In the genomic region with DNA sequence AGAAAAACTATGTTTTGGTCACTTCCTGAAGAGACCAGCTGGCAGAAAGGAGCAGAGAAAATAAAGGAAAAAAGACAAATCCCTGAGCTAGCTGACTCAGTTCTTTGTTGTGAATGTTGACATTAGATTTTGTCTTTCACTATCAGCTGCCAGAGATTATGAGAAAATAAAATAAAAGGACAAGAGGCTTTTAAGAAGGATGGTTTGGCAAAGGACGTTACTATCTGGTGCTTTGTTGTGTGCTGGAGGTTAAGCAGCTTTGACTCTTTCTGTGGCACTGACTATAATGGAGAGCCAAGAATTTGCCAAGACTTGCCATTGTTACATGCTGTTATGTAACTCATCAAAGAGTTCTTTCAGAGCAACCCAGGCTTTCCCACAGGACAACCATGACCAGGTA, we compare ENCODE assay signal across 1 cellular context.
TF ChIP-seq lines count a peak whose summit lies in the region.

No MANE protein-coding gene starts in this region.

TF ChIP-seq in endothelial cell of umbilical vein, 7 proteins besides CTCF, POLR2A, EP300 and RAD21:
- TF ChIP-seq MYC (IDR thresholded peaks at IDR 0.05; ENCODE audit: low read depth, low read length) = no peak
- TF ChIP-seq GATA2 (IDR thresholded peaks at IDR 0.05; ENCODE audit: insufficient read depth, insufficient read length, low read depth, low read length) = no peak
- no peak for TF ChIP-seq JUN (IDR thresholded peaks at IDR 0.05; ENCODE audit: borderline replicate concordance, insufficient read depth, insufficient read length, low read depth)
- no peak for TF ChIP-seq EZH2 (IDR thresholded peaks at IDR 0.05; ENCODE audit: borderline replicate concordance, low read depth, low read length, severe bottlenecking)
- TF ChIP-seq FOS (IDR thresholded peaks at IDR 0.05; ENCODE audit: borderline replicate concordance, insufficient read depth, low read length) = no peak
- TF ChIP-seq, protein P1, sequence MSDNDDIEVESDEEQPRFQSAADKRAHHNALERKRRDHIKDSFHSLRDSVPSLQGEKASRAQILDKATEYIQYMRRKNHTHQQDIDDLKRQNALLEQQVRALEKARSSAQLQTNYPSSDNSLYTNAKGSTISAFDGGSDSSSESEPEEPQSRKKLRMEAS (IDR thresholded peaks at IDR 0.05; ENCODE audit: insufficient read depth, insufficient read length) = no peak
- no peak for TF ChIP-seq POLR2AphosphoS5 (IDR thresholded peaks at IDR 0.05; ENCODE audit: insufficient read depth, low read depth, low read length)
